Comparison of ENCODE assay signal across 21 cellular contexts in the genomic region with DNA sequence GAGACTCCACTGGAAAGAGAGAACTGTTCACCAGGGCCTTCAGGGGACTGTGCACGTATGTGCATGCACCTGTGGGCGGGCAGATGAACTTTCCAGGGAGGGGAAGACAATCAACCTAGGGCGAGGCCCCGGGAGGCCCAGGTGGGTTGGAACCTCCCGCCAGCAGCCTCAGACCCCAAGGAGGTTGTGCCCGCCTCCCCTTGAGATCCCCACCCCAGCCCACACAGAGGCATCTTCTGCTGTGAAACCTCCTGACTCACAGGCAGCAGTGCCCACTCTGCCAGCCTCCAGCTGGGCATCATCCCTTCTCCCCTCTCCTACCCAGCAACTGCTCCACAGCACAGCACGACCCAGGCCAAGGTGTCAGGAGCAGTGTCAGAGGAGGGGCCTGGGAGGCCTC. TPM values are rescaled to one million over a fixed set of nuclear protein-coding genes. Genes with fewer than 3 reads are reported as not detected.
"Had no signal": no experiment of that assay in that cellular context is flagged by ENCODE, and none has a peak within 500 bp of the region (broad histone marks: within the 10 kb centered on the region; RNA-seq: fewer than 3 reads in every experiment).

No MANE protein-coding gene starts in this region.

- H3K36me3 Mint-ChIP-seq: WTC11 had no signal

- H3K4me1 Mint-ChIP-seq: activated CD4-positive, alpha-beta T cell treated with anti-CD3 and anti-CD28 coated beads for 36 hours had no signal

- ATAC-seq: activated CD4-positive, alpha-beta T cell treated with anti-CD3 and anti-CD28 coated beads for 36 hours; left lung; upper lobe of right lung; WTC11 had no signal

- H3K27me3 ChIP-seq: upper lobe of right lung had no signal

- H3K27me3 Mint-ChIP-seq: activated CD4-positive, alpha-beta T cell treated with anti-CD3 and anti-CD28 coated beads for 36 hours; activated T-cell treated with anti-CD3 and anti-CD28 coated beads, Interleukin-2, amount 50 U/mL, for 24 hours; central memory CD8-positive, alpha-beta T cell; stimulated activated naive CD8-positive, alpha-beta T cell treated with anti-CD3 and anti-CD28 coated beads, Interleukin-15, Interleukin-2, amounts not matched to agents 100 ng/mL and 50 ng/mL, for 24 hours had no signal

- DNase-seq: activated CD4-positive, alpha-beta memory T cell treated with anti-CD3 and anti-CD28 coated beads, Interleukin-2, amount 10 ng/mL, durations not matched to agents 7 days and 5 days; activated CD4-positive, alpha-beta T cell treated with anti-CD3 and anti-CD28 coated beads for 36 hours; activated naive CD4-positive, alpha-beta T cell treated with Interleukin-2 at 50 U/mL for 16 hours; activated T-cell treated with anti-CD3 and anti-CD28 coated beads, Interleukin-2, amount 50 U/mL, for 24 hours; anterior cingulate cortex; brain microvascular endothelial cell; cortex of kidney; effector CD4-positive, alpha-beta T cell; kidney; mammary epithelial cell; stimulated activated CD4-positive, alpha-beta T cell treated with anti-CD3 and anti-CD28 coated beads, Interleukin-2, amount 100 ng/mL, for 24 hours; upper lobe of right lung had no signal

- H3K4me3 Mint-ChIP-seq: activated CD4-positive, alpha-beta memory T cell treated with anti-CD3 and anti-CD28 coated beads, Interleukin-2, amount 10 ng/mL, durations not matched to agents 7 days and 5 days; activated CD4-positive, alpha-beta T cell treated with anti-CD3 and anti-CD28 coated beads for 36 hours; activated T-cell treated with anti-CD3 and anti-CD28 coated beads, Interleukin-2, amount 50 U/mL, for 24 hours; central memory CD8-positive, alpha-beta T cell; stimulated activated naive CD8-positive, alpha-beta T cell treated with anti-CD3 and anti-CD28 coated beads, Interleukin-15, Interleukin-2, amounts not matched to agents 100 ng/mL and 50 ng/mL, for 24 hours; T-helper 2 cell treated with Interferon-gamma antibody and Interleukin-4, amounts not matched to agents 5 μg/mL and 100 μg/mL, for 36 hours; WTC11 had no signal

- H3K27ac ChIP-seq: brain microvascular endothelial cell, left lung, thoracic aorta, upper lobe of right lung had no signal

- H3K36me3 ChIP-seq: brain microvascular endothelial cell, left lung, thoracic aorta, upper lobe of right lung had no signal

- H3K4me1 ChIP-seq: left lung had no signal

- H3K9me3 ChIP-seq: left lung, thoracic aorta, upper lobe of right lung had no signal

- H3K4me3 ChIP-seq: left lung, thoracic aorta, upper lobe of right lung had no signal

- H3K9me3 Mint-ChIP-seq: activated CD4-positive, alpha-beta memory T cell treated with anti-CD3 and anti-CD28 coated beads, Interleukin-2, amount 10 ng/mL, durations not matched to agents 7 days and 5 days; activated T-cell treated with anti-CD3 and anti-CD28 coated beads, Interleukin-2, amount 50 U/mL, for 24 hours; activated T-helper 2 cell treated with anti-CD3 and anti-CD28 coated beads, Interferon-gamma antibody, Interleukin-2, Interleukin-4, amounts not matched to agents 10 μg/mL and 5 μg/mL and 100 μg/mL, durations not matched to agents 14 hours and 24 hours and 36 hours; central memory CD8-positive, alpha-beta T cell; stimulated activated naive CD8-positive, alpha-beta T cell treated with anti-CD3 and anti-CD28 coated beads, Interleukin-15, Interleukin-2, amounts not matched to agents 100 ng/mL and 50 ng/mL, for 24 hours; T-helper 2 cell treated with Interferon-gamma antibody and Interleukin-4, amounts not matched to agents 5 μg/mL and 100 μg/mL, for 36 hours; WTC11 had no signal

- H3K27ac Mint-ChIP-seq: activated CD4-positive, alpha-beta memory T cell treated with anti-CD3 and anti-CD28 coated beads, Interleukin-2, amount 10 ng/mL, durations not matched to agents 7 days and 5 days; activated CD4-positive, alpha-beta T cell treated with anti-CD3 and anti-CD28 coated beads for 36 hours; activated T-cell treated with anti-CD3 and anti-CD28 coated beads, Interleukin-2, amount 50 U/mL, for 24 hours; activated T-helper 2 cell treated with anti-CD3 and anti-CD28 coated beads, Interferon-gamma antibody, Interleukin-2, Interleukin-4, amounts not matched to agents 10 μg/mL and 5 μg/mL and 100 μg/mL, durations not matched to agents 14 hours and 24 hours and 36 hours; progenitor cell of endocrine pancreas; stimulated activated naive CD8-positive, alpha-beta T cell treated with anti-CD3 and anti-CD28 coated beads, Interleukin-15, Interleukin-2, amounts not matched to agents 100 ng/mL and 50 ng/mL, for 24 hours; T-helper 2 cell treated with Interferon-gamma antibody and Interleukin-4, amounts not matched to agents 5 μg/mL and 100 μg/mL, for 36 hours; WTC11 had no signal

RNA-seq across cellular contexts. Expression of a gene that starts 54.4 kb away (rescaled TPM):
- total RNA-seq: activated T-helper 2 cell treated with anti-CD3 and anti-CD28 coated beads, Interferon-gamma antibody, Interleukin-2, Interleukin-4, amounts not matched to agents 10 μg/mL and 5 μg/mL and 100 μg/mL, durations not matched to agents 14 hours and 24 hours and 36 hours; frontal cortex; progenitor cell of endocrine pancreas; thoracic aorta had no signal
